In genomic region chr21:15852146-15852545, GRCh38 we compare ENCODE assay signal across 25 cellular contexts.
DNase-seq lines count a peak whose midpoint lies in the region; ATAC-seq, FAIRE-seq and TF ChIP-seq lines count a peak whose summit lies in the region.
"Had no signal": no experiment of that assay in that cellular context is flagged by ENCODE, and none has a peak within 500 bp of the region (broad histone marks: within the 10 kb centered on the region; RNA-seq: fewer than 3 reads in every experiment).

No MANE protein-coding gene starts in this region.

- peaks cover 0 to 6% of the 10 kb centered on the region in 2 experiments for H3K36me3 ChIP-seq in endothelial cell of umbilical vein (ENCODE audit: control insufficient read depth in 2 of 2, extremely low read depth in 1 of 2, insufficient read depth in 2 of 2, low read length in 2 of 2)
- H3K36me3 ChIP-seq in heart left ventricle, result peaks cover 0 to 49% (median 27%) of the 10 kb centered on the region in 9 donors
- H3K36me3 ChIP-seq: BE2C had no signal

- peak; percentile 56 for FAIRE-seq in endothelial cell of umbilical vein (lab: Jason Lieb, UNC)
- FAIRE-seq: GM12878, GM12892, GM19239 had no signal

- WGBS in heart left ventricle, 4 donors, result 75 to 84% (median 83%) methylated on average over 3 of the region's 3 CpGs

- H3K27me3 ChIP-seq in endothelial cell of umbilical vein (ENCODE audit: control insufficient read depth in 2 of 2, insufficient read depth in 2 of 2, low read length in 2 of 2) (no peaks in the 10 kb centered on the region), heart left ventricle (no peaks in the 10 kb centered on the region)
- H3K27me3 ChIP-seq: BE2C, BLaER1 had no signal

- H3K36me3 Mint-ChIP-seq in central memory CD8-positive, alpha-beta T cell (ENCODE audit: insufficient read depth), result peaks cover 23% of the 10 kb centered on the region

- no peak overlapping the region for H2AFZ ChIP-seq in endothelial cell of umbilical vein (ENCODE audit: low read depth, low read length)

- peak overlapping the region; percentile 86 for H3K4me2 ChIP-seq in endothelial cell of umbilical vein (ENCODE audit: insufficient read depth, low read length)
- H3K4me2 ChIP-seq: BLaER1 had no signal

- TF ChIP-seq CTCF in endothelial cell of umbilical vein (IDR thresholded peaks at IDR 0.05; ENCODE audit: extremely low read depth in 1 of 2, insufficient read depth in 1 of 2, low read depth in 1 of 2, low read length in 2 of 2) (no peak), heart left ventricle (IDR thresholded peaks at IDR 0.05) (no peak), GM13976 (IDR thresholded peaks at IDR 0.05; ENCODE audit: borderline replicate concordance, control extremely low read depth, extremely low read depth, insufficient read depth, missing control alignments) (no peak)

- H3K4me3 ChIP-seq in endothelial cell of umbilical vein (replicated peaks in 1 of 3; ENCODE audit: insufficient read depth in 1 of 3, low read depth in 1 of 3, low read length in 3 of 3) (peak overlapping the region in 1 of 3 experiments; percentile 22), heart left ventricle (no peak overlapping the region)
- H3K4me3 ChIP-seq: BLaER1, GM12878 had no signal

- peaks cover 13% of the 10 kb centered on the region for H3K79me2 ChIP-seq in endothelial cell of umbilical vein (ENCODE audit: control insufficient read depth, insufficient read depth, low read length)

- POLR2A ChIA-PET in endothelial cell of umbilical vein (lab: Charles Lee), result interaction anchor here (0.8 kb wide), 1 partner anchor 11 kb away, joined by 3 read pairs; no protein-coding TSS in a partner anchor

- no peak for ATAC-seq in central memory CD8-positive, alpha-beta T cell (replicated peaks; ENCODE audit: extremely low read depth, poor library complexity, severe bottlenecking)
- no peak for ATAC-seq in heart left ventricle
- ATAC-seq: GM12878 had no signal

- H3K27me3 Mint-ChIP-seq in central memory CD8-positive, alpha-beta T cell, result no peaks in the 10 kb centered on the region
- H3K27me3 Mint-ChIP-seq: CD4-positive, alpha-beta memory T cell; CD4-positive, CD25-positive, alpha-beta regulatory T cell; CD8-positive, alpha-beta memory T cell had no signal

- H3K9me3 ChIP-seq in endothelial cell of umbilical vein (replicated peaks; ENCODE audit: control insufficient read depth, insufficient read depth, low read length) (no peaks in the 10 kb centered on the region), heart left ventricle (no peaks in the 10 kb centered on the region)
- H3K9me3 ChIP-seq: BE2C had no signal

- H4K20me1 ChIP-seq in endothelial cell of umbilical vein (replicated peaks; ENCODE audit: control insufficient read depth, extremely low read depth, insufficient read depth, low read length), result no peaks in the 10 kb centered on the region
- H4K20me1 ChIP-seq: BLaER1 had no signal

- no TSS peak for BruUV-seq in endothelial cell of umbilical vein (replicated peaks; lab: Mats Ljungman, UMichigan)

- peak overlapping the region; percentile 58 for H3K27ac Mint-ChIP-seq in central memory CD8-positive, alpha-beta T cell (ENCODE audit: low read depth)
- H3K27ac Mint-ChIP-seq: CD4-positive, alpha-beta memory T cell had no signal

- intact Hi-C loops in endothelial cell of umbilical vein (cut with micrococcal nuclease) (loop anchor here (2.0 to 5.0 kb wide), 3 partner anchors 63 to 265 kb away; no protein-coding TSS in a partner anchor), heart left ventricle (cut with DNase I) (no loop called here)

- TF ChIP-seq POLR2A in endothelial cell of umbilical vein (IDR thresholded peaks at IDR 0.05; ENCODE audit: low read depth, low read length), result no peak
- TF ChIP-seq POLR2A in heart left ventricle (IDR thresholded peaks at IDR 0.05), result no peak

- CTCF ChIA-PET in endothelial cell of umbilical vein (lab: Charles Lee), result interaction anchor here (0.7 to 1.7 kb wide), 6 partner anchors 11 to 32 kb away, joined by 3 to 10 read pairs (median 3); no protein-coding TSS in a partner anchor

- H3K9me3 Mint-ChIP-seq in central memory CD8-positive, alpha-beta T cell, result no peaks in the 10 kb centered on the region
- H3K9me3 Mint-ChIP-seq: CD8-positive, alpha-beta memory T cell had no signal

- DNase-seq in central memory CD8-positive, alpha-beta T cell (ENCODE audit: low spot score in 2 of 2), result no peak
- DNase-seq in endothelial cell of umbilical vein (ENCODE audit: low read depth, low spot score) (peak; percentile 90), heart left ventricle (no peak), NCI-H1105 (lab: John Stamatoyannopoulos, UW) (no peak), GM13976 (ENCODE audit: low spot score) (no peak)
- DNase-seq: 8988T; ACHN; BE2C; C1 segment of cervical spinal cord; CD4-positive, alpha-beta memory T cell; CD4-positive, CD25-positive, alpha-beta regulatory T cell; CD8-positive, alpha-beta memory T cell; COR-L47; DMS 273 treated with DMSO at 0.1 percent for 48 hours; DMS153; DMS53; DMS79; DND-41; EL; GDM1 had no signal

- H3K4me3 Mint-ChIP-seq in central memory CD8-positive, alpha-beta T cell, result no peak overlapping the region
- H3K4me3 Mint-ChIP-seq: CD14-positive monocyte; CD4-positive, alpha-beta memory T cell; CD4-positive, CD25-positive, alpha-beta regulatory T cell; CD8-positive, alpha-beta memory T cell had no signal

- H3K27ac ChIP-seq in endothelial cell of umbilical vein (ENCODE audit: insufficient read depth, low read depth, low read length) (peak overlapping the region; percentile 86), heart left ventricle (no peak overlapping the region)
- H3K27ac ChIP-seq: BLaER1 had no signal

- in situ Hi-C loops in GM13976 (cut with MboI; ENCODE audit: low sequenced_read_pairs, unreplicated experiment), result no loop called here

- H3K4me1 Mint-ChIP-seq in central memory CD8-positive, alpha-beta T cell, result no peaks in the 10 kb centered on the region
- H3K4me1 Mint-ChIP-seq: CD14-positive monocyte had no signal

- no peaks in the 10 kb centered on the region for H3K9me1 ChIP-seq in endothelial cell of umbilical vein (replicated peaks; ENCODE audit: control insufficient read depth, extremely low read depth, insufficient read depth, low read length)

- dilution Hi-C loops in endothelial cell of umbilical vein (cut with MboI; ENCODE audit: extremely low pct_ligation_motif_present, low sequenced_read_pairs), result no loop called here

- peak overlapping the region; percentile 29 for H3K9ac ChIP-seq in endothelial cell of umbilical vein (replicated peaks; ENCODE audit: extremely low read depth, insufficient read depth, low read length)
- H3K9ac ChIP-seq: BLaER1 had no signal

- peaks cover 55% of the 10 kb centered on the region for H3K4me1 ChIP-seq in endothelial cell of umbilical vein (ENCODE audit: control insufficient read depth, extremely low read depth, insufficient read depth, low read length)
- no peaks in the 10 kb centered on the region for H3K4me1 ChIP-seq in heart left ventricle
- H3K4me1 ChIP-seq: BE2C, BLaER1 had no signal

TF ChIP-seq in endothelial cell of umbilical vein, 7 proteins besides CTCF, POLR2A, EP300 and RAD21:
- no peak for TF ChIP-seq POLR2AphosphoS5 (IDR thresholded peaks at IDR 0.05; ENCODE audit: insufficient read depth, low read depth, low read length)
- peak; percentile 9 for TF ChIP-seq GATA2 (IDR thresholded peaks at IDR 0.05; ENCODE audit: insufficient read depth, insufficient read length, low read depth, low read length)
- no peak for TF ChIP-seq MAX (IDR thresholded peaks at IDR 0.05; ENCODE audit: insufficient read depth, insufficient read length)
- TF ChIP-seq MYC (IDR thresholded peaks at IDR 0.05; ENCODE audit: low read depth, low read length), result no peak
- TF ChIP-seq JUN (IDR thresholded peaks at IDR 0.05; ENCODE audit: borderline replicate concordance, insufficient read depth, insufficient read length, low read depth), result no peak
